16 cellular contexts compared by ENCODE assay signal in genomic region chr17:48228720-48229119, GRCh38.
DNase-seq lines count a peak whose midpoint lies in the region; ATAC-seq and TF ChIP-seq lines count a peak whose summit lies in the region.
"Had no signal": no experiment of that assay in that cellular context is flagged by ENCODE, and none has a peak within 500 bp of the region (broad histone marks: within the 10 kb centered on the region; RNA-seq: fewer than 3 reads in every experiment).

No MANE protein-coding gene starts in this region.

- no peak for TF ChIP-seq EP300 in transverse colon (IDR thresholded peaks at IDR 0.05; ENCODE audit: low read depth)

- TF ChIP-seq RAD21 in HCT116 (IDR thresholded peaks at IDR 0.05; ENCODE audit: low read depth), result 0 out of 2 replicates have a peak, but pooled peaks have one; percentile 7

- no peak overlapping the region for H3K4me3 Mint-ChIP-seq in CD4-positive, alpha-beta memory T cell
- H3K4me3 Mint-ChIP-seq: activated CD4-positive, alpha-beta T cell treated with anti-CD3 and anti-CD28 coated beads, Interleukin-2, amount 10 ng/mL, durations not matched to agents 24 days and 14 days; CD4-positive, alpha-beta T cell; immature natural killer cell; nephron; stimulated activated naive CD8-positive, alpha-beta T cell treated with anti-CD3 and anti-CD28 coated beads, Interleukin-15, Interleukin-2, amounts not matched to agents 100 ng/mL and 50 ng/mL, for 24 hours had no signal

- no TSS peak for BruUV-seq in HCT116 (replicated peaks; lab: Mats Ljungman, UMichigan)

- peak; percentile 92 for ATAC-seq in HCT116
- ATAC-seq: Right ventricle myocardium inferior had no signal

- H3K4me1 ChIP-seq in HCT116 (ENCODE audit: control insufficient read depth in 1 of 2, insufficient read depth in 2 of 2, low read length in 2 of 2) (peaks cover 0 to 26% of the 10 kb centered on the region in 2 experiments; a peak in 1 of 4 replicates), transverse colon (no peaks in the 10 kb centered on the region)
- H3K4me1 ChIP-seq in CD4-positive, alpha-beta memory T cell (ENCODE audit: insufficient read depth, low read length), result no peaks in the 10 kb centered on the region

- H3K4me2 ChIP-seq in HCT116 (ENCODE audit: low read length) (no peak overlapping the region), SU-DHL-6 (ENCODE audit: low read depth, low read length, poor library complexity, severe bottlenecking) (no peak overlapping the region)

- H3K27ac ChIP-seq in HCT116 (ENCODE audit: low read depth, low read length) (no peak overlapping the region), SU-DHL-6 (ENCODE audit: low read depth, low read length) (no peak overlapping the region), transverse colon (no peak overlapping the region)
- H3K27ac ChIP-seq in CD4-positive, alpha-beta memory T cell (ENCODE audit: low read depth, low read length), result no peak overlapping the region

- POLR2A ChIA-PET in HCT116 (lab: Charles Lee), result interaction anchor here (0.8 to 1.0 kb wide), 2 partner anchors 15 to 20 kb away, joined by 3 read pairs; no protein-coding TSS in a partner anchor
- POLR2A ChIA-PET in CD4-positive, alpha-beta memory T cell (lab: Charles Lee; ENCODE audit: partially characterized antibody), result no interaction called here

- peak; percentile 31 for DNase-seq in NCI-H748 (lab: John Stamatoyannopoulos, UW; ENCODE audit: unreplicated experiment)
- no peak for DNase-seq in NCI-H748 treated with DMSO at 0.1 percent for 48 hours (lab: John Stamatoyannopoulos, UW)
- DNase-seq in HCT116 (ENCODE audit: low read depth, low spot score), result no peak
- peak; percentile 68 for DNase-seq in islet precursor cell
- no peak for DNase-seq in CD4-positive, alpha-beta memory T cell
- DNase-seq in NCI-H2107 treated with DMSO at 0.1 percent for 48 hours (lab: John Stamatoyannopoulos, UW; ENCODE audit: unreplicated experiment), result no peak
- DNase-seq in transverse colon, result no peak
- DNase-seq: activated CD4-positive, alpha-beta T cell treated with anti-CD3 and anti-CD28 coated beads, Interleukin-2, amount 10 ng/mL, durations not matched to agents 24 days and 14 days; activated naive CD4-positive, alpha-beta T cell treated with Interleukin-2 at 50 U/mL for 16 hours; CD4-positive, alpha-beta T cell; immature natural killer cell; NCI-H2171 treated with DMSO at 0.1 percent for 48 hours had no signal

- peak overlapping the region in 1 of 7 donors; percentile 17 for H3K27ac Mint-ChIP-seq in CD4-positive, alpha-beta memory T cell
- H3K27ac Mint-ChIP-seq: activated CD4-positive, alpha-beta T cell treated with anti-CD3 and anti-CD28 coated beads, Interleukin-2, amount 10 ng/mL, durations not matched to agents 24 days and 14 days; CD4-positive, alpha-beta T cell; nephron; stimulated activated naive CD8-positive, alpha-beta T cell treated with anti-CD3 and anti-CD28 coated beads, Interleukin-15, Interleukin-2, amounts not matched to agents 100 ng/mL and 50 ng/mL, for 24 hours had no signal

- H3K27me3 Mint-ChIP-seq in CD4-positive, alpha-beta memory T cell, result no peaks in the 10 kb centered on the region
- H3K27me3 Mint-ChIP-seq: activated CD4-positive, alpha-beta T cell treated with anti-CD3 and anti-CD28 coated beads, Interleukin-2, amount 10 ng/mL, durations not matched to agents 24 days and 14 days; CD4-positive, alpha-beta T cell; stimulated activated naive CD8-positive, alpha-beta T cell treated with anti-CD3 and anti-CD28 coated beads, Interleukin-15, Interleukin-2, amounts not matched to agents 100 ng/mL and 50 ng/mL, for 24 hours had no signal

- TF ChIP-seq CTCF in HCT116 (IDR thresholded peaks at IDR 0.05 in 2 of 3, conservative IDR thresholded peaks at IDR 0.05 in 1 of 3; ENCODE audit: borderline replicate concordance in 1 of 3, insufficient read depth in 1 of 3, low read depth in 2 of 3, low read length in 2 of 3), result peak in 2 of 3 experiments; percentile 63 to 73; a peak in 4 of 6 replicates
- peak; percentile 14 for TF ChIP-seq CTCF in SU-DHL-6 (IDR thresholded peaks at IDR 0.05; ENCODE audit: insufficient read depth, low read length, poor library complexity, severe bottlenecking)
- no peak for TF ChIP-seq CTCF in transverse colon (IDR thresholded peaks at IDR 0.05)

- CTCF ChIA-PET in HCT116 (lab: Charles Lee), result interaction anchor here (0.6 to 3.1 kb wide), 25 partner anchors 8 to 386 kb away, joined by 3 to 17 read pairs (median 4); partner anchors contain the start of gene HOXB8
- CTCF ChIA-PET in CD4-positive, alpha-beta memory T cell (lab: Charles Lee; ENCODE audit: partially characterized antibody), result interaction anchor here (1.0 to 1.3 kb wide), 2 partner anchors 16 to 154 kb away, joined by 3 read pairs; no protein-coding TSS in a partner anchor

- H3K79me2 ChIP-seq in HCT116 (ENCODE audit: insufficient read depth, low read length), result no peaks in the 10 kb centered on the region
- H3K79me2 ChIP-seq in SU-DHL-6 (ENCODE audit: insufficient read depth, low read length), result no peaks in the 10 kb centered on the region

- TF ChIP-seq POLR2A in HCT116 (IDR thresholded peaks at IDR 0.05; ENCODE audit: borderline replicate concordance, extremely low read depth, insufficient read depth, insufficient read length), result no peak
- no peak for TF ChIP-seq POLR2A in transverse colon (IDR thresholded peaks at IDR 0.05)

- no peaks in the 10 kb centered on the region for H4K20me1 ChIP-seq in HCT116 (ENCODE audit: insufficient read depth)
- H4K20me1 ChIP-seq in SU-DHL-6 (ENCODE audit: low read depth, low read length), result no peaks in the 10 kb centered on the region

- in situ Hi-C loops in transverse colon (cut with MboI; ENCODE audit: low pct_ligation_motif_present in 1 of 4, low pct_unique_long_range_greater_than_20kb in 1 of 4, low sequenced_read_pairs in 3 of 4), result no loop called here

- no peak overlapping the region for H3K9ac ChIP-seq in HCT116 (ENCODE audit: low read length)
- H3K9ac ChIP-seq in SU-DHL-6 (ENCODE audit: low read length), result no peak overlapping the region

- H2AFZ ChIP-seq in HCT116 (ENCODE audit: low read depth, low read length, poor library complexity, severe bottlenecking) (peak overlapping the region; percentile 1), SU-DHL-6 (ENCODE audit: low read depth, low read length, severe bottlenecking) (no peak overlapping the region)

- no peaks in the 10 kb centered on the region for H3F3A ChIP-seq in SU-DHL-6 (ENCODE audit: insufficient read depth)

- intact Hi-C loops in HCT116 (cut with micrococcal nuclease), result no loop called here
- intact Hi-C loops in CD4-positive, alpha-beta memory T cell (cut with micrococcal nuclease), result no loop called here
- intact Hi-C loops in transverse colon (cut with DNase I; ENCODE audit: low total_unique reads), result no loop called here

- RAD21 ChIA-PET in HCT116 (lab: Charles Lee; ENCODE audit: low non-redundant PET in 1 of 2, low total read pairs in 2 of 2, uncharacterized antibody in 2 of 2, unreplicated experiment in 2 of 2), result no interaction called here

- no peaks in the 10 kb centered on the region for H3K36me3 ChIP-seq in HCT116 (ENCODE audit: control insufficient read depth in 1 of 2, insufficient read depth in 2 of 2, low read length in 2 of 2)
- no peaks in the 10 kb centered on the region for H3K36me3 ChIP-seq in SU-DHL-6 (ENCODE audit: low read length)
- H3K36me3 ChIP-seq in CD4-positive, alpha-beta memory T cell (ENCODE audit: insufficient read depth, low read length), result peaks cover 7% of the 10 kb centered on the region
- no peaks in the 10 kb centered on the region for H3K36me3 ChIP-seq in transverse colon

- H3K9me2 ChIP-seq in HCT116 (ENCODE audit: insufficient read depth), result no peaks in the 10 kb centered on the region
- H3K9me2 ChIP-seq in SU-DHL-6 (replicated peaks; ENCODE audit: insufficient read depth, low read length), result no peaks in the 10 kb centered on the region

- H3K36me3 Mint-ChIP-seq in CD4-positive, alpha-beta memory T cell, result peaks cover 18% of the 10 kb centered on the region in 2 donors

- peaks cover 20 to 39% (median 26%) of the 10 kb centered on the region in 4 donors for H3K4me1 Mint-ChIP-seq in CD4-positive, alpha-beta memory T cell

- H3K27me3 ChIP-seq in HCT116 (ENCODE audit: insufficient read depth, low read length) (no peaks in the 10 kb centered on the region), SU-DHL-6 (ENCODE audit: low read length) (no peaks in the 10 kb centered on the region), transverse colon (peaks cover 29% of the 10 kb centered on the region)
- no peaks in the 10 kb centered on the region for H3K27me3 ChIP-seq in CD4-positive, alpha-beta memory T cell (ENCODE audit: insufficient read depth, low read length)

- 72 to 91% methylated on average over 1 of the region's 1 CpG for WGBS in transverse colon (ENCODE audit: low coverage in 1 of 2), 2 donors

- H3K4me3 ChIP-seq in HCT116 (replicated peaks in 1 of 2; ENCODE audit: low read depth in 1 of 2, low read length in 2 of 2) (no peak overlapping the region), SU-DHL-6 (ENCODE audit: insufficient read depth, low read length, poor library complexity, severe bottlenecking) (no peak overlapping the region), transverse colon (no peak overlapping the region)
- no peak overlapping the region for H3K4me3 ChIP-seq in CD4-positive, alpha-beta memory T cell (ENCODE audit: low read length in 2 of 2)

- no peaks in the 10 kb centered on the region for H3K9me3 Mint-ChIP-seq in CD4-positive, alpha-beta memory T cell
- H3K9me3 Mint-ChIP-seq: activated CD4-positive, alpha-beta T cell treated with anti-CD3 and anti-CD28 coated beads, Interleukin-2, amount 10 ng/mL, durations not matched to agents 24 days and 14 days; CD4-positive, alpha-beta T cell; immature natural killer cell; nephron; stimulated activated naive CD8-positive, alpha-beta T cell treated with anti-CD3 and anti-CD28 coated beads, Interleukin-15, Interleukin-2, amounts not matched to agents 100 ng/mL and 50 ng/mL, for 24 hours had no signal

- H3K9me3 ChIP-seq in HCT116 (ENCODE audit: control insufficient read depth in 1 of 2, insufficient read depth in 1 of 2, low read depth in 1 of 2, low read length in 2 of 2), result no peaks in the 10 kb centered on the region
- H3K9me3 ChIP-seq in SU-DHL-6 (ENCODE audit: insufficient read depth, low read length), result no peaks in the 10 kb centered on the region
- no peaks in the 10 kb centered on the region for H3K9me3 ChIP-seq in CD4-positive, alpha-beta memory T cell (ENCODE audit: control insufficient read depth in 1 of 2, low read length in 2 of 2)
- no peaks in the 10 kb centered on the region for H3K9me3 ChIP-seq in transverse colon

Comparison
In these comparisons a context has a peak if more than half of its experiments do, and no peak if none do; other contexts are left out.
1. DNase-seq: peak in NCI-H748 (single experiment) and islet precursor cell (single experiment); none in NCI-H748 treated with DMSO at 0.1 percent for 48 hours (single experiment), HCT116 (single experiment), CD4-positive, alpha-beta memory T cell (0 of 5), NCI-H2107 treated with DMSO at 0.1 percent for 48 hours (single experiment) and transverse colon (single experiment).
2. CTCF ChIP-seq: peak in HCT116 (2 of 3) and SU-DHL-6 (single experiment); none in transverse colon (0 of 5).